In the genomic region with DNA sequence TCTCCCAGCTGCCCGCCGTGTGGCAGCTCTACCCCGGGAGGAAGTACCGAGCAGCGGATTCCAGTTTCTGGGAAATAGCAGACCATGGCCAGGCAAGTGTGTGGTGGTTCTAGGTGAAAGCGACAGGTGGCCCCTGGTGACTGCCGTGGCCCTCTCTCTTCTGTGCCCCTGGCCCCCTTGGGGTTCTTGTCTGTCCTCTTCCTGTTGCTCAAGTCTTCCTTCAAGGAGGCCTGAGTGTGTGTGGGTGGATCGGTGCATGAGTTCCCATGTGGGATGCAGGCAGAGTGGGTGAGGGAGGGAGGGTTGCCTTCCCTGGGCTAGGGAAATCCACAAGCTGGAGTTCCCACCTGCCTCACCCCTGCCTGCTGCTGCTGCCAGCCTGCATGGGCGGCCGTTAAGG, we compare ENCODE assay signal across 12 cellular contexts.
A peak's percentile ranks its signal among the peaks of the same experiment; 100 is the strongest.
DNase-seq lines count a peak whose midpoint lies in the region; ATAC-seq and TF ChIP-seq lines count a peak whose summit lies in the region.
"Had no signal": no experiment of that assay in that cellular context is flagged by ENCODE, and none has a peak within 500 bp of the region (broad histone marks: within the 10 kb centered on the region; RNA-seq: fewer than 3 reads in every experiment).

No MANE protein-coding gene starts in this region.

- no peaks in the 10 kb centered on the region for H3K27me3 ChIP-seq in OCI-LY1 (ENCODE audit: insufficient read depth, low read length)

- H3K9me3 Mint-ChIP-seq in stimulated activated effector memory CD8-positive, alpha-beta T cell treated with anti-CD3 and anti-CD28 coated beads, Interleukin-12 subunit alpha, Interleukin-12 subunit beta, amount 100 ng/mL, for 72 hours, result no peaks in the 10 kb centered on the region
- H3K9me3 Mint-ChIP-seq: CD4-positive, alpha-beta T cell had no signal

- no peak overlapping the region for H3K27ac Mint-ChIP-seq in stimulated activated effector memory CD8-positive, alpha-beta T cell treated with anti-CD3 and anti-CD28 coated beads, Interleukin-12 subunit alpha, Interleukin-12 subunit beta, amount 100 ng/mL, for 72 hours
- H3K27ac Mint-ChIP-seq: CD4-positive, alpha-beta T cell had no signal

- TF ChIP-seq CTCF in OCI-LY1 (IDR thresholded peaks at IDR 0.05; ENCODE audit: low read length), result no peak

- peak overlapping the region; percentile 97 for H3K27ac ChIP-seq in OCI-LY1 (ENCODE audit: low read depth, low read length, poor library complexity, severe bottlenecking)
- H3K27ac ChIP-seq: 22Rv1 had no signal

- H2AFZ ChIP-seq in OCI-LY1 (ENCODE audit: low read length), result no peak overlapping the region

- DNase-seq in DMS 273 (lab: John Stamatoyannopoulos, UW; ENCODE audit: unreplicated experiment) (peak; percentile 52), DMS 273 treated with DMSO at 0.1 percent for 48 hours (lab: John Stamatoyannopoulos, UW) (no peak), ecto neural progenitor cell (ENCODE audit: low spot score) (no peak), NCI-H748 treated with DMSO at 0.1 percent for 48 hours (lab: John Stamatoyannopoulos, UW) (no peak)
- no peak for DNase-seq in stimulated activated effector memory CD8-positive, alpha-beta T cell treated with anti-CD3 and anti-CD28 coated beads, Interleukin-12 subunit alpha, Interleukin-12 subunit beta, amount 100 ng/mL, for 72 hours (ENCODE audit: low spot score in 2 of 2)
- DNase-seq in stimulated activated CD4-positive, alpha-beta T cell treated with anti-CD3 and anti-CD28 coated beads, Interleukin-1b, Interleukin-23, amount 100 ng/mL, for 48 hours, result no peak
- DNase-seq: C1 segment of cervical spinal cord; CD4-positive, alpha-beta T cell; HCEC 1CT had no signal

- peak overlapping the region; percentile 81 for H3K4me3 ChIP-seq in OCI-LY1 (ENCODE audit: low read depth, low read length, poor library complexity, severe bottlenecking)
- H3K4me3 ChIP-seq: K562 had no signal

- peak; percentile 15 for ATAC-seq in stimulated activated effector memory CD8-positive, alpha-beta T cell treated with anti-CD3 and anti-CD28 coated beads, Interleukin-12 subunit alpha, Interleukin-12 subunit beta, amount 100 ng/mL, for 72 hours
- ATAC-seq: K562 had no signal

- peaks cover 78% of the 10 kb centered on the region for H3K4me1 ChIP-seq in OCI-LY1 (ENCODE audit: insufficient read depth, low read length, severe bottlenecking)

- H3F3A ChIP-seq in OCI-LY1 (ENCODE audit: insufficient read depth, low read length), result peaks cover 15% of the 10 kb centered on the region

- no peaks in the 10 kb centered on the region for H3K9me2 ChIP-seq in OCI-LY1 (ENCODE audit: low read depth, low read length)

- H3K9me3 ChIP-seq in OCI-LY1 (ENCODE audit: low read length), result no peaks in the 10 kb centered on the region

- H4K20me1 ChIP-seq in OCI-LY1 (ENCODE audit: insufficient read depth, low read length), result no peaks in the 10 kb centered on the region

- peak overlapping the region; percentile 87 for H3K9ac ChIP-seq in OCI-LY1 (ENCODE audit: low read length)

- no peak overlapping the region for H3K4me3 Mint-ChIP-seq in stimulated activated effector memory CD8-positive, alpha-beta T cell treated with anti-CD3 and anti-CD28 coated beads, Interleukin-12 subunit alpha, Interleukin-12 subunit beta, amount 100 ng/mL, for 72 hours
- H3K4me3 Mint-ChIP-seq: CD4-positive, alpha-beta T cell had no signal

- H3K4me1 Mint-ChIP-seq in stimulated activated effector memory CD8-positive, alpha-beta T cell treated with anti-CD3 and anti-CD28 coated beads, Interleukin-12 subunit alpha, Interleukin-12 subunit beta, amount 100 ng/mL, for 72 hours, result no peaks in the 10 kb centered on the region

- H3K79me2 ChIP-seq in OCI-LY1 (ENCODE audit: insufficient read depth, low read length), result peaks cover 36% of the 10 kb centered on the region

- H3K4me2 ChIP-seq in OCI-LY1 (ENCODE audit: low read length), result peak overlapping the region; percentile 95

- H3K36me3 ChIP-seq in OCI-LY1 (ENCODE audit: insufficient read depth, low read length), result peaks cover 89% of the 10 kb centered on the region

- no peaks in the 10 kb centered on the region for H3K36me3 Mint-ChIP-seq in stimulated activated effector memory CD8-positive, alpha-beta T cell treated with anti-CD3 and anti-CD28 coated beads, Interleukin-12 subunit alpha, Interleukin-12 subunit beta, amount 100 ng/mL, for 72 hours
